18 cellular contexts compared by ENCODE assay signal in the genomic region with DNA sequence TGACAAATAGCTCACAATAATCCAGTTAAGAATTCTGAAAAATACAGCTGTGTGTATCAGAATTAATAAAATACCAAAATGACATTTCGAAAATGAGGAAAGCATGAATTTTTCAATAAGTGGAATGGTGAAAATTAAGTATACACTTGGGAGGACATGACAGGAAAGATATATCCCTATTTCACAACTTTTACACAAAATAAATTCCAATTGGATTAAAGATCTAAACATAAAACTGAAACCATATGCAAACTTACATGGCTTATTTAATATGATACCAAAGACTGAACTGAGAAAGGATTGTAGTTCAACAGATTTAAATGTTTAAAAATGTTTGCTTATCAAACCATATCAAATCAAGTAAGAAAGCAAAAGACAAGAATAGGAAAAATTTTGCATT.
DNase-seq lines count a peak whose midpoint lies in the region; ATAC-seq, FAIRE-seq and TF ChIP-seq lines count a peak whose summit lies in the region.
"Had no signal": no experiment of that assay in that cellular context is flagged by ENCODE, and none has a peak within 500 bp of the region (broad histone marks: within the 10 kb centered on the region; RNA-seq: fewer than 3 reads in every experiment).

No MANE protein-coding gene starts in this region.

- H3K9me3 ChIP-seq in adipocyte (ENCODE audit: control insufficient read depth, low read length) (peaks cover 4% of the 10 kb centered on the region), skeletal muscle satellite cell (replicated peaks; ENCODE audit: low read length) (no peaks in the 10 kb centered on the region)

- TF ChIP-seq CTCF in AG09319 (IDR thresholded peaks at IDR 0.05; ENCODE audit: low read depth, low read length), result no peak
- no peak for TF ChIP-seq CTCF in fibroblast of villous mesenchyme (IDR thresholded peaks at IDR 0.05; ENCODE audit: insufficient read depth, low read depth, low read length)

- H3K9ac ChIP-seq in adipocyte (ENCODE audit: low read length), result peak overlapping the region; percentile 81
- H3K9ac ChIP-seq in skeletal muscle satellite cell (ENCODE audit: low read depth, low read length), result peak overlapping the region; percentile 39
- H3K9ac ChIP-seq: KMS-11 had no signal

- no peaks in the 10 kb centered on the region for H3K27me3 Mint-ChIP-seq in stimulated activated naive B cell treated with anti-CD40 and anti-IgM and Interleukin-4, amounts not matched to agents 10 μg/mL and 1 μg/mL and 100 μg/mL, for 72 hours

- peaks cover 35% of the 10 kb centered on the region for H3K4me1 ChIP-seq in adipocyte (ENCODE audit: control insufficient read depth, insufficient read depth, low read length)
- H3K4me1 ChIP-seq in skeletal muscle satellite cell (ENCODE audit: control insufficient read depth, insufficient read depth, low read length), result peaks cover 12% of the 10 kb centered on the region

- no peak overlapping the region for H3K4me2 ChIP-seq in skeletal muscle satellite cell (ENCODE audit: low read length)
- H3K4me2 ChIP-seq: KMS-11 had no signal

- H3K9me3 Mint-ChIP-seq in stimulated activated naive B cell treated with anti-CD40 and anti-IgM and Interleukin-4, amounts not matched to agents 10 μg/mL and 1 μg/mL and 100 μg/mL, for 72 hours, result peaks cover 0 to 4% of the 10 kb centered on the region in 2 donors

- H3K4me3 ChIP-seq in adipocyte (ENCODE audit: low read length) (peak overlapping the region; percentile 40), fibroblast of villous mesenchyme (ENCODE audit: low read depth, low read length) (no peak overlapping the region), skeletal muscle satellite cell (ENCODE audit: low read length) (no peak overlapping the region)

- H3K27me3 ChIP-seq in adipocyte (replicated peaks; ENCODE audit: control insufficient read depth, insufficient read depth, low read length) (no peaks in the 10 kb centered on the region), skeletal muscle satellite cell (ENCODE audit: control insufficient read depth, insufficient read depth, low read length) (no peaks in the 10 kb centered on the region)

- H3K36me3 ChIP-seq in adipocyte (ENCODE audit: control insufficient read depth, insufficient read depth, low read length, severe bottlenecking) (no peaks in the 10 kb centered on the region), skeletal muscle satellite cell (ENCODE audit: insufficient read depth, low read length) (no peaks in the 10 kb centered on the region)

- no peaks in the 10 kb centered on the region for H3K36me3 Mint-ChIP-seq in stimulated activated naive B cell treated with anti-CD40 and anti-IgM and Interleukin-4, amounts not matched to agents 10 μg/mL and 1 μg/mL and 100 μg/mL, for 72 hours

- H3K4me1 Mint-ChIP-seq in stimulated activated naive B cell treated with anti-CD40 and anti-IgM and Interleukin-4, amounts not matched to agents 10 μg/mL and 1 μg/mL and 100 μg/mL, for 72 hours, result no peaks in the 10 kb centered on the region

- no peak for FAIRE-seq in frontal cortex (lab: Jason Lieb, UNC)
- FAIRE-seq: HepG2 had no signal

- no peak for ATAC-seq in stimulated activated naive B cell treated with anti-CD40 and anti-IgM and Interleukin-4, amounts not matched to agents 10 μg/mL and 1 μg/mL and 100 μg/mL, for 72 hours (replicated peaks)
- no peak for ATAC-seq in HG03432 (IDR thresholded peaks at IDR 0.05; ENCODE audit: unreplicated experiment)
- no peak for ATAC-seq in HG03354 (IDR thresholded peaks at IDR 0.05; ENCODE audit: poor library complexity, severe bottlenecking, unreplicated experiment)
- ATAC-seq: HepG2 had no signal

- peak; percentile 10 for DNase-seq in AG09319 (ENCODE audit: extremely low read depth, low read depth)
- DNase-seq in adipocyte (ENCODE audit: low read depth), result peak; percentile 62
- DNase-seq in fibroblast of villous mesenchyme (ENCODE audit: low read depth), result peak; percentile 69
- DNase-seq in stimulated activated naive B cell treated with anti-CD40 and anti-IgM and Interleukin-4, amounts not matched to agents 10 μg/mL and 1 μg/mL and 100 μg/mL, for 72 hours, result no peak
- DNase-seq in frontal cortex (ENCODE audit: low spot score in 2 of 2), result no peak
- DNase-seq: DMS 273 treated with DMSO at 0.1 percent for 48 hours; GOT3; NCI-H1436 treated with DMSO at 0.1 percent for 48 hours; NCI-H2029 treated with DMSO at 0.1 percent for 48 hours; NCI-H2171 treated with DMSO at 0.1 percent for 48 hours; NCI-H446 treated with DMSO at 0.1 percent for 48 hours; NK-92 treated with Interleukin-12 subunit alpha and Interleukin-12 subunit beta, amount 100 ng/mL, for 24 hours; SHP77 treated with DMSO at 0.1 percent for 48 hours had no signal

- H3K27ac Mint-ChIP-seq in stimulated activated naive B cell treated with anti-CD40 and anti-IgM and Interleukin-4, amounts not matched to agents 10 μg/mL and 1 μg/mL and 100 μg/mL, for 72 hours, result no peak overlapping the region

- H3K4me3 Mint-ChIP-seq in stimulated activated naive B cell treated with anti-CD40 and anti-IgM and Interleukin-4, amounts not matched to agents 10 μg/mL and 1 μg/mL and 100 μg/mL, for 72 hours, result no peak overlapping the region

Comparison
In these comparisons a context has a peak if more than half of its experiments do, and no peak if none do; other contexts are left out.
1. DNase-seq: peak in AG09319 (single experiment), adipocyte (single experiment) and fibroblast of villous mesenchyme (single experiment); none in stimulated activated naive B cell treated with anti-CD40 and anti-IgM and Interleukin-4, amounts not matched to agents 10 μg/mL and 1 μg/mL and 100 μg/mL, for 72 hours (single experiment) and frontal cortex (0 of 2).